19 cellular contexts compared by ENCODE assay signal in the genomic region with DNA sequence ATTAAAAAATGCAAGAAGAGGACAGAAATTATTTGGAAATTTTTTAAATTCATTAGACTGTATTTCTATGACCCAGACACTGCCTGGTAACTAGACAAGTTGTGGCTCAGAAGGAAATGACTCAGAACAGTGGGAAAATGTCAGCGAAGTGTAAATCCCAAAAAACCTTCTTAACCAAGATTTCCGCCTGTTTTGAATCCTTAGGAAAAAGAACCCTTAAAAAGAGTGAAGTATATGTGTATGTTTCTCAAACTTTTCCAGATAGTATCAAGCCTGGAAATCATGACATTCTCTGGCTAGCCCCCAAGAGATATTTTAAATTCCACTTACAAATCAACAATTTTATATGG. TPM values are rescaled to one million over a fixed set of nuclear protein-coding genes. Genes with fewer than 3 reads are reported as not detected.
DNase-seq lines count a peak whose midpoint lies in the region; ATAC-seq and TF ChIP-seq lines count a peak whose summit lies in the region.
"Had no signal": no experiment of that assay in that cellular context is flagged by ENCODE, and none has a peak within 500 bp of the region (broad histone marks: within the 10 kb centered on the region; RNA-seq: fewer than 3 reads in every experiment).

No MANE protein-coding gene starts in this region.

- H3K27me3 Mint-ChIP-seq in activated T-helper 17 cell treated with anti-CD3 and anti-CD28 coated beads, Interleukin-2, amount 50 U/mL, for 72 hours, result peaks cover 18% of the 10 kb centered on the region

- H3K27ac Mint-ChIP-seq in activated T-helper 17 cell treated with anti-CD3 and anti-CD28 coated beads, Interleukin-2, amount 50 U/mL, for 72 hours, result no peak overlapping the region

- H3K9me3 ChIP-seq in right atrium auricular region, result peaks cover 0 to 3% of the 10 kb centered on the region in 2 donors
- H3K9me3 ChIP-seq: BE2C, MG63, Peyer's patch had no signal

- H3K36me3 Mint-ChIP-seq in activated T-helper 17 cell treated with anti-CD3 and anti-CD28 coated beads, Interleukin-2, amount 50 U/mL, for 72 hours (ENCODE audit: low read depth), result no peaks in the 10 kb centered on the region

- H3K36me3 ChIP-seq in right atrium auricular region, result no peaks in the 10 kb centered on the region
- H3K36me3 ChIP-seq: BE2C, MG63, Peyer's patch had no signal

- H3K4me3 Mint-ChIP-seq in activated T-helper 17 cell treated with anti-CD3 and anti-CD28 coated beads, Interleukin-2, amount 50 U/mL, for 72 hours, result no peak overlapping the region

- TF ChIP-seq CTCF in fibroblast of pulmonary artery (IDR thresholded peaks at IDR 0.05; ENCODE audit: low read length, missing control alignments) (no peak), retinal pigment epithelial cell (conservative IDR thresholded peaks at IDR 0.05; ENCODE audit: low read depth, low read length) (no peak), right atrium auricular region (IDR thresholded peaks at IDR 0.05) (no peak)

- peaks cover 7% of the 10 kb centered on the region for H3K4me1 Mint-ChIP-seq in activated T-helper 17 cell treated with anti-CD3 and anti-CD28 coated beads, Interleukin-2, amount 50 U/mL, for 72 hours

- no peaks in the 10 kb centered on the region for H3K9me3 Mint-ChIP-seq in activated T-helper 17 cell treated with anti-CD3 and anti-CD28 coated beads, Interleukin-2, amount 50 U/mL, for 72 hours

- no peaks in the 10 kb centered on the region for H3K27me3 ChIP-seq in right atrium auricular region
- H3K27me3 ChIP-seq: BE2C, MG63, Peyer's patch had no signal

- H3K4me3 ChIP-seq in fibroblast of pulmonary artery (replicated peaks; ENCODE audit: low read depth, low read length) (no peak overlapping the region), retinal pigment epithelial cell (ENCODE audit: low read length) (no peak overlapping the region), right atrium auricular region (no peak overlapping the region)
- H3K4me3 ChIP-seq: MG63, Peyer's patch, skin epidermis had no signal

- DNase-seq in GM03348 (ENCODE audit: low spot score), result peak; percentile 74
- peak; percentile 51 for DNase-seq in fibroblast of pulmonary artery (ENCODE audit: low read depth)
- DNase-seq in retinal pigment epithelial cell (ENCODE audit: low read depth), result peak; percentile 82
- DNase-seq in NCI-H2081 treated with DMSO at 0.1 percent for 48 hours (lab: John Stamatoyannopoulos, UW), result no peak
- no peak for DNase-seq in cortex of kidney (lab: John Stamatoyannopoulos, UW)
- no peak for DNase-seq in right atrium auricular region (ENCODE audit: low spot score)
- DNase-seq: activated CD4-positive, alpha-beta T cell treated with anti-CD3 and anti-CD28 coated beads for 48 hours; activated CD8-positive, alpha-beta memory T cell treated with anti-CD3 and anti-CD28 coated beads, Interleukin-2, amount 50 U/mL, for 4 hours; activated gamma-delta T cell; BE2C; Calu3; MG63; NCI-H226; Peyer's patch; stimulated activated CD4-positive, alpha-beta T cell treated with anti-CD3 and anti-CD28 coated beads, Interleukin-4, amount 100 ng/mL, for 4 hours; SW 1271 had no signal

- no peak overlapping the region for H3K27ac ChIP-seq in right atrium auricular region
- H3K27ac ChIP-seq: Peyer's patch had no signal

- peak; percentile 73 for ATAC-seq in SK-N-SH treated with all-trans-retinoic acid at 6 μM for 48 hours
- no peak for ATAC-seq in activated T-helper 17 cell treated with anti-CD3 and anti-CD28 coated beads, Interleukin-2, amount 50 U/mL, for 72 hours (replicated peaks)

- H3K4me1 ChIP-seq in right atrium auricular region, result no peaks in the 10 kb centered on the region

TF ChIP-seq in SK-N-SH treated with all-trans-retinoic acid at 6 μM for 48 hours, 23 proteins besides CTCF, POLR2A, EP300 and RAD21:
- TF ChIP-seq CSDC2 (CRISPR knock-in tag; IDR thresholded peaks at IDR 0.05) (no peak), OSR1 (CRISPR knock-in tag; IDR thresholded peaks at IDR 0.05) (no peak)
- TF ChIP-seq, protein P1, sequence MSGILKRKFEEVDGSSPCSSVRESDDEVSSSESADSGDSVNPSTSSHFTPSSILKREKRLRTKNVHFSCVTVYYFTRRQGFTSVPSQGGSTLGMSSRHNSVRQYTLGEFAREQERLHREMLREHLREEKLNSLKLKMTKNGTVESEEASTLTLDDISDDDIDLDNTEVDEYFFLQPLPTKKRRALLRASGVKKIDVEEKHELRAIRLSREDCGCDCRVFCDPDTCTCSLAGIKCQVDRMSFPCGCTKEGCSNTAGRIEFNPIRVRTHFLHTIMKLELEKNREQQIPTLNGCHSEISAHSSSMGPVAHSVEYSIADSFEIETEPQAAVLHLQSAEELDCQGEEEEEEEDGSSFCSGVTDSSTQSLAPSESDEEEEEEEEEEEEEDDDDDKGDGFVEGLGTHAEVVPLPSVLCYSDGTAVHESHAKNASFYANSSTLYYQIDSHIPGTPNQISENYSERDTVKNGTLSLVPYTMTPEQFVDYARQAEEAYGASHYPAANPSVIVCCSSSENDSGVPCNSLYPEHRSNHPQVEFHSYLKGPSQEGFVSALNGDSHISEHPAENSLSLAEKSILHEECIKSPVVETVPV (CRISPR knock-in tag; IDR thresholded peaks at IDR 0.05), result no peak
TF ChIP-seq in SK-N-SH treated with all-trans-retinoic acid at 6 μM for 48 hours: peak in this region for 0.

RNA-seq across cellular contexts. Expression of gene PLXNA4, which starts 42.7 kb away (rescaled TPM):
- total RNA-seq in activated T-helper 17 cell treated with anti-CD3 and anti-CD28 coated beads, Interleukin-2, amount 50 U/mL, for 72 hours, result 1 to 10 TPM; 1.4 to 2.3 TPM
- 10 to 100 TPM in 1 of 2 donors, 1 to 10 TPM in 1; 9.5 to 18.0 TPM for total RNA-seq in right atrium auricular region
- total RNA-seq: Calu3 had no signal

Comparison
In these comparisons a context has a peak if more than half of its experiments do, and no peak if none do; other contexts are left out.
1. DNase-seq: peak in GM03348 (single experiment), fibroblast of pulmonary artery (single experiment) and retinal pigment epithelial cell (single experiment); none in NCI-H2081 treated with DMSO at 0.1 percent for 48 hours (single experiment), cortex of kidney (single experiment) and right atrium auricular region (single experiment).